ENCODE assay signal across 7 cellular contexts in genomic region chr1:202967684-202968281, GRCh38. TPM values are rescaled to one million over a fixed set of nuclear protein-coding genes. Genes with fewer than 3 reads are reported as not detected.
A peak's percentile ranks its signal among the peaks of the same experiment; 100 is the strongest.
DNase-seq lines count a peak whose midpoint lies in the region; ATAC-seq, FAIRE-seq and TF ChIP-seq lines count a peak whose summit lies in the region.

No MANE protein-coding gene starts in this region.

- in situ Hi-C loops in HAP-1 (cut with MboI; ENCODE audit: low sequenced_read_pairs), result no loop called here
- in situ Hi-C loops in HepG2 (cut with HindIII; ENCODE audit: extremely low pct_ligation_motif_present, low pct_unique_long_range_greater_than_20kb), result no loop called here

- no peaks in the 10 kb centered on the region for H3K9me3 ChIP-seq in HAP-1
- no peaks in the 10 kb centered on the region for H3K9me3 ChIP-seq in HepG2 (ENCODE audit: low read length)

- TF ChIP-seq CTCF in GM10248 (IDR thresholded peaks at IDR 0.05; ENCODE audit: control extremely low read depth, extremely low read depth, low read depth, missing control alignments) (no peak), cardiac fibroblast (IDR thresholded peaks at IDR 0.05; ENCODE audit: low read depth, low read length) (no peak), HepG2 (CRISPR knock-in tag; IDR thresholded peaks at IDR 0.05) (no peak)

- peak; percentile 25 for DNase-seq in GM10248 (ENCODE audit: extremely low spot score)
- no peak for DNase-seq in HAP-1 (ENCODE audit: low spot score in 2 of 2)
- peak; percentile 18 for DNase-seq in NOMO-1 treated with dmso at 0.1 percent for 144 hours (lab: John Stamatoyannopoulos, UW; ENCODE audit: unreplicated experiment)
- DNase-seq in cardiac fibroblast (ENCODE audit: low read depth in 2 of 2), result no peak
- no peak for DNase-seq in HepG2 (ENCODE audit: low spot score)
- DNase-seq in superior temporal gyrus (ENCODE audit: extremely low spot score), result peak; percentile 33

- POLR2A ChIA-PET in GM10248 (lab: Yijun Ruan, JAX) (no interaction called here), HepG2 (lab: Yijun Ruan, JAX) (interaction anchor here (1.0 to 1.9 kb wide), 4 partner anchors 39 to 160 kb away, joined by 4 to 11 read pairs (median 4); partner anchors contain the start of genes KDM5B, KLHL12 and TMEM183A)

- peak overlapping the region; percentile 87 for H2AFZ ChIP-seq in HepG2 (ENCODE audit: low read length)

- CTCF ChIA-PET in GM10248 (lab: Yijun Ruan, JAX), result interaction anchor here (0.7 to 2.7 kb wide), 17 partner anchors 8 to 217 kb away, joined by 3 to 19 read pairs (median 4); partner anchors contain the start of gene TMEM183A
- CTCF ChIA-PET in HepG2 (lab: Yijun Ruan, JAX; ENCODE audit: low intra/inter-chr PET ratio, low total read pairs), result no interaction called here

- no peaks in the 10 kb centered on the region for H4K20me1 ChIP-seq in HepG2 (ENCODE audit: insufficient read depth, low read length)

- no peaks in the 10 kb centered on the region for H3K79me2 ChIP-seq in HepG2 (ENCODE audit: insufficient read depth, low read length)

- H3K4me3 ChIP-seq in HAP-1 (peak overlapping the region; percentile 87), cardiac fibroblast (replicated peaks in 1 of 2; ENCODE audit: low read depth in 2 of 2, low read length in 2 of 2) (peak overlapping the region; percentile 54 to 55), HepG2 (replicated peaks in 1 of 3; ENCODE audit: insufficient read depth in 1 of 3, low read depth in 2 of 3, low read length in 3 of 3) (peak overlapping the region; percentile 65 to 93 (median 78))

- WGBS in HepG2 (ENCODE audit: low lambda C conversion rate), result under 1% methylated on average over 21 of the region's 21 CpGs

- no peak for TF ChIP-seq POLR2A in HepG2 (IDR thresholded peaks at IDR 0.05; ENCODE audit: insufficient read depth in 1 of 2, low read depth in 2 of 2, low read length in 2 of 2)

- H3K4me1 ChIP-seq in HAP-1, result peaks cover 10% of the 10 kb centered on the region
- peaks cover 25% of the 10 kb centered on the region for H3K4me1 ChIP-seq in HepG2 (ENCODE audit: insufficient read depth, low read length)

- H3K27ac ChIP-seq in HepG2 (ENCODE audit: extremely low read length, insufficient read depth, low read length), result peak overlapping the region; percentile 29

- intact Hi-C loops in HepG2 (cut with micrococcal nuclease; ENCODE audit: unreplicated experiment), result loop anchor here (2.0 kb wide), 1 partner anchor 41 kb away; the partner anchor contains the start of gene KLHL12

- no TSS peak for BruUV-seq in HepG2 (replicated peaks; lab: Mats Ljungman, UMichigan)

- TF ChIP-seq EP300 in HepG2 (IDR thresholded peaks at IDR 0.05; ENCODE audit: low read depth in 2 of 2, low read length in 2 of 2), result no peak
- no peak for TF ChIP-seq EP300 in HepG2 (CRISPR knock-in tag; IDR thresholded peaks at IDR 0.05; ENCODE audit: borderline replicate concordance)

- H3K4me2 ChIP-seq in HepG2 (ENCODE audit: low read depth, low read length), result peak overlapping the region; percentile 96

- H3K36me3 ChIP-seq in HAP-1 (replicated peaks) (peaks cover 3% of the 10 kb centered on the region), HepG2 (replicated peaks in 1 of 2; ENCODE audit: control insufficient read depth in 1 of 2, insufficient read depth in 2 of 2, low read length in 2 of 2) (0 out of 5 replicates have a peak, but pooled peaks cover 0 to 1% of the 10 kb centered on the region in 2 experiments)

- ATAC-seq in HepG2 (peak; percentile 70), GM18868 (IDR thresholded peaks at IDR 0.05; ENCODE audit: unreplicated experiment) (no peak)

- peak overlapping the region; percentile 57; the same call in 1 of the 2 replicates for H3K9ac ChIP-seq in HepG2 (ENCODE audit: insufficient read depth, low read depth, low read length)

- FAIRE-seq in HepG2 (lab: Jason Lieb, UNC), result peak; percentile 64

- H3K27me3 ChIP-seq in HAP-1 (ENCODE audit: low read depth), result peaks cover 11% of the 10 kb centered on the region
- H3K27me3 ChIP-seq in HepG2 (ENCODE audit: control insufficient read depth in 1 of 2, insufficient read depth in 2 of 2, low read length in 2 of 2), result 0 out of 5 replicates have a peak, but pooled peaks cover 0 to 6% of the 10 kb centered on the region in 2 experiments

- no peak for TF ChIP-seq RAD21 in HepG2 (CRISPR knock-in tag; IDR thresholded peaks at IDR 0.05)

RNA-seq across cellular contexts. Expression of gene CYB5R1, which starts 0.7 kb away (rescaled TPM):
- 7.9 and 18.9 TPM in 2 replicates for total RNA-seq in HepG2 (2016; rRNA removed; fragmentation: Illumina TruSeq; extraction: Trizol)
- total RNA-seq in HepG2 (2016; cell fraction: cytosol; rRNA removed; fragmentation: Illumina TruSeq; extraction: Trizol; ENCODE audit: low read depth), result 5.7 and 6.4 TPM in 2 replicates
- 7.2 and 19.9 TPM in 2 replicates for total RNA-seq in HepG2 (2016; cell fraction: insoluble cytoplasmic fraction; rRNA removed; fragmentation: Illumina TruSeq; extraction: Trizol)
- 6.6 and 8.2 TPM in 2 replicates for total RNA-seq in HepG2 (2016; cell fraction: membrane; rRNA removed; fragmentation: Illumina TruSeq; extraction: Trizol)
- 19.1 and 22.2 TPM in 2 replicates for total RNA-seq in HepG2 (2016; cell fraction: nucleus; rRNA removed; fragmentation: Illumina TruSeq; extraction: Trizol)
- polyA plus RNA-seq in HepG2 (2011; rRNA removed), result 18.7 and 21.4 TPM in 2 replicates
- 16.6 and 18.4 TPM in 2 replicates for polyA plus RNA-seq in HepG2 (2011; cell fraction: cytosol; rRNA removed)
- polyA plus RNA-seq in HepG2 (2011; cell fraction: nucleus; rRNA removed), result 25.5 and 32.4 TPM in 2 replicates
- 19.2 and 20.3 TPM in 2 replicates for polyA plus RNA-seq in HepG2 (2012)
- 4.6 and 5.2 TPM in 2 replicates for polyA plus RNA-seq in HepG2 (2016; cell fraction: cytosol; fragmentation: Illumina TruSeq; extraction: Trizol; ENCODE audit: low read depth)
- polyA plus RNA-seq in HepG2 (2016; cell fraction: insoluble cytoplasmic fraction; fragmentation: Illumina TruSeq; extraction: Trizol; ENCODE audit: low read depth), result 7.2 and 8.0 TPM in 2 replicates
- polyA plus RNA-seq in HepG2 (2016; cell fraction: membrane; fragmentation: Illumina TruSeq; extraction: Trizol; ENCODE audit: low read depth), result 5.6 and 6.0 TPM in 2 replicates
- polyA plus RNA-seq in HepG2 (2016; cell fraction: nucleus; fragmentation: Illumina TruSeq; extraction: Trizol; ENCODE audit: insufficient read depth, low read depth), result 28.5 and 33.9 TPM in 2 replicates
- polyA minus RNA-seq in HepG2 (2011; rRNA and poly(A)+ RNA removed; ENCODE audit: low replicate concordance), result 28.9 and 38.2 TPM in 2 replicates
- polyA minus RNA-seq in HepG2 (2011; cell fraction: cytosol; rRNA and poly(A)+ RNA removed), result 6.5 and 12.1 TPM in 2 replicates
- 21.4 and 21.9 TPM in 2 replicates for polyA minus RNA-seq in HepG2 (2011; cell fraction: nucleus; rRNA and poly(A)+ RNA removed)

RNA-seq across cellular contexts. Expression of gene ADIPOR1, which starts 9.7 kb away (rescaled TPM):
- total RNA-seq in HepG2 (2016; rRNA removed; fragmentation: Illumina TruSeq; extraction: Trizol), result 55.7 and 60.0 TPM in 2 replicates
- 116 and 119 TPM in 2 replicates for total RNA-seq in HepG2 (2016; cell fraction: cytosol; rRNA removed; fragmentation: Illumina TruSeq; extraction: Trizol; ENCODE audit: low read depth)
- total RNA-seq in HepG2 (2016; cell fraction: insoluble cytoplasmic fraction; rRNA removed; fragmentation: Illumina TruSeq; extraction: Trizol), result 55.1 and 57.7 TPM in 2 replicates
- total RNA-seq in HepG2 (2016; cell fraction: membrane; rRNA removed; fragmentation: Illumina TruSeq; extraction: Trizol), result 200 TPM in 2 replicates
- total RNA-seq in HepG2 (2016; cell fraction: nucleus; rRNA removed; fragmentation: Illumina TruSeq; extraction: Trizol), result 26.3 and 33.3 TPM in 2 replicates
- 124 and 141 TPM in 2 replicates for polyA plus RNA-seq in HepG2 (2011; rRNA removed)
- polyA plus RNA-seq in HepG2 (2011; cell fraction: cytosol; rRNA removed), result 127 and 156 TPM in 2 replicates
- polyA plus RNA-seq in HepG2 (2011; cell fraction: nucleus; rRNA removed), result 50.3 and 53.5 TPM in 2 replicates
- 65.7 and 73.9 TPM in 2 replicates for polyA plus RNA-seq in HepG2 (2012)
- polyA plus RNA-seq in HepG2 (2016; cell fraction: cytosol; fragmentation: Illumina TruSeq; extraction: Trizol; ENCODE audit: low read depth), result 178 and 186 TPM in 2 replicates
- polyA plus RNA-seq in HepG2 (2016; cell fraction: insoluble cytoplasmic fraction; fragmentation: Illumina TruSeq; extraction: Trizol; ENCODE audit: low read depth), result 75.5 and 80.9 TPM in 2 replicates
- 224 and 225 TPM in 2 replicates for polyA plus RNA-seq in HepG2 (2016; cell fraction: membrane; fragmentation: Illumina TruSeq; extraction: Trizol; ENCODE audit: low read depth)
- 58.1 and 58.4 TPM in 2 replicates for polyA plus RNA-seq in HepG2 (2016; cell fraction: nucleus; fragmentation: Illumina TruSeq; extraction: Trizol; ENCODE audit: insufficient read depth, low read depth)
- polyA minus RNA-seq in HepG2 (2011; rRNA and poly(A)+ RNA removed; ENCODE audit: low replicate concordance), result 194 and 401 TPM in 2 replicates
- polyA minus RNA-seq in HepG2 (2011; cell fraction: cytosol; rRNA and poly(A)+ RNA removed), result 65.3 and 71.4 TPM in 2 replicates
- 39.9 and 41.4 TPM in 2 replicates for polyA minus RNA-seq in HepG2 (2011; cell fraction: nucleus; rRNA and poly(A)+ RNA removed)

RNA-seq across cellular contexts. Expression of gene TMEM183A, which starts 39.4 kb away (rescaled TPM):
- total RNA-seq in HepG2 (2016; rRNA removed; fragmentation: Illumina TruSeq; extraction: Trizol), result 82.0 and 85.4 TPM in 2 replicates
- total RNA-seq in HepG2 (2016; cell fraction: cytosol; rRNA removed; fragmentation: Illumina TruSeq; extraction: Trizol; ENCODE audit: low read depth), result 117 and 147 TPM in 2 replicates
- 82.0 and 82.7 TPM in 2 replicates for total RNA-seq in HepG2 (2016; cell fraction: insoluble cytoplasmic fraction; rRNA removed; fragmentation: Illumina TruSeq; extraction: Trizol)
- total RNA-seq in HepG2 (2016; cell fraction: membrane; rRNA removed; fragmentation: Illumina TruSeq; extraction: Trizol), result 214 and 215 TPM in 2 replicates
- 59.5 and 61.7 TPM in 2 replicates for total RNA-seq in HepG2 (2016; cell fraction: nucleus; rRNA removed; fragmentation: Illumina TruSeq; extraction: Trizol)
- polyA plus RNA-seq in HepG2 (2011; rRNA removed), result 56.2 and 59.7 TPM in 2 replicates
- 65.4 and 69.6 TPM in 2 replicates for polyA plus RNA-seq in HepG2 (2011; cell fraction: cytosol; rRNA removed)
- polyA plus RNA-seq in HepG2 (2011; cell fraction: nucleus; rRNA removed), result 86.6 and 92.4 TPM in 2 replicates
- 28.1 and 30.6 TPM in 2 replicates for polyA plus RNA-seq in HepG2 (2012)
- polyA plus RNA-seq in HepG2 (2016; cell fraction: cytosol; fragmentation: Illumina TruSeq; extraction: Trizol; ENCODE audit: low read depth), result 140 and 156 TPM in 2 replicates
- polyA plus RNA-seq in HepG2 (2016; cell fraction: insoluble cytoplasmic fraction; fragmentation: Illumina TruSeq; extraction: Trizol; ENCODE audit: low read depth), result 69.4 and 76.0 TPM in 2 replicates
- polyA plus RNA-seq in HepG2 (2016; cell fraction: membrane; fragmentation: Illumina TruSeq; extraction: Trizol; ENCODE audit: low read depth), result 186 and 191 TPM in 2 replicates
- 82.0 and 83.2 TPM in 2 replicates for polyA plus RNA-seq in HepG2 (2016; cell fraction: nucleus; fragmentation: Illumina TruSeq; extraction: Trizol; ENCODE audit: insufficient read depth, low read depth)
- polyA minus RNA-seq in HepG2 (2011; rRNA and poly(A)+ RNA removed; ENCODE audit: low replicate concordance), result 142 and 277 TPM in 2 replicates
- 22.9 and 28.1 TPM in 2 replicates for polyA minus RNA-seq in HepG2 (2011; cell fraction: cytosol; rRNA and poly(A)+ RNA removed)
- 96.7 and 106 TPM in 2 replicates for polyA minus RNA-seq in HepG2 (2011; cell fraction: nucleus; rRNA and poly(A)+ RNA removed)

RNA-seq across cellular contexts. Expression of gene KLHL12, which starts 40.7 kb away (rescaled TPM):
- total RNA-seq in HepG2 (2016; rRNA removed; fragmentation: Illumina TruSeq; extraction: Trizol), result 25.2 and 34.2 TPM in 2 replicates
- 7.3 and 7.9 TPM in 2 replicates for total RNA-seq in HepG2 (2016; cell fraction: cytosol; rRNA removed; fragmentation: Illumina TruSeq; extraction: Trizol; ENCODE audit: low read depth)
- total RNA-seq in HepG2 (2016; cell fraction: insoluble cytoplasmic fraction; rRNA removed; fragmentation: Illumina TruSeq; extraction: Trizol), result 26.4 and 33.3 TPM in 2 replicates
- total RNA-seq in HepG2 (2016; cell fraction: membrane; rRNA removed; fragmentation: Illumina TruSeq; extraction: Trizol), result 21.4 and 23.3 TPM in 2 replicates
- total RNA-seq in HepG2 (2016; cell fraction: nucleus; rRNA removed; fragmentation: Illumina TruSeq; extraction: Trizol), result 17.6 and 18.9 TPM in 2 replicates
- polyA plus RNA-seq in HepG2 (2011; rRNA removed), result 18.4 and 19.2 TPM in 2 replicates
- polyA plus RNA-seq in HepG2 (2011; cell fraction: cytosol; rRNA removed), result 10.6 and 14.8 TPM in 2 replicates
- 15.6 and 19.5 TPM in 2 replicates for polyA plus RNA-seq in HepG2 (2011; cell fraction: nucleus; rRNA removed)
- 11.2 and 13.3 TPM in 2 replicates for polyA plus RNA-seq in HepG2 (2012)
- 6.3 and 7.2 TPM in 2 replicates for polyA plus RNA-seq in HepG2 (2016; cell fraction: cytosol; fragmentation: Illumina TruSeq; extraction: Trizol; ENCODE audit: low read depth)
- 24.9 and 26.5 TPM in 2 replicates for polyA plus RNA-seq in HepG2 (2016; cell fraction: insoluble cytoplasmic fraction; fragmentation: Illumina TruSeq; extraction: Trizol; ENCODE audit: low read depth)
- polyA plus RNA-seq in HepG2 (2016; cell fraction: membrane; fragmentation: Illumina TruSeq; extraction: Trizol; ENCODE audit: low read depth), result 13.6 and 14.2 TPM in 2 replicates
- polyA plus RNA-seq in HepG2 (2016; cell fraction: nucleus; fragmentation: Illumina TruSeq; extraction: Trizol; ENCODE audit: insufficient read depth, low read depth), result 23.9 and 24.7 TPM in 2 replicates
- polyA minus RNA-seq in HepG2 (2011; rRNA and poly(A)+ RNA removed; ENCODE audit: low replicate concordance), result 20.4 and 27.5 TPM in 2 replicates
- polyA minus RNA-seq in HepG2 (2011; cell fraction: cytosol; rRNA and poly(A)+ RNA removed), result 10.0 and 11.4 TPM in 2 replicates
- 17.6 and 26.7 TPM in 2 replicates for polyA minus RNA-seq in HepG2 (2011; cell fraction: nucleus; rRNA and poly(A)+ RNA removed)

RNA-seq across cellular contexts. Expression of gene PPFIA4, which starts 58.5 kb away (rescaled TPM):
- total RNA-seq in HepG2 (2016; rRNA removed; fragmentation: Illumina TruSeq; extraction: Trizol), result not detected in 2 replicates
- total RNA-seq in HepG2 (2016; cell fraction: cytosol; rRNA removed; fragmentation: Illumina TruSeq; extraction: Trizol; ENCODE audit: low read depth), result not detected in 2 replicates
- total RNA-seq in HepG2 (2016; cell fraction: insoluble cytoplasmic fraction; rRNA removed; fragmentation: Illumina TruSeq; extraction: Trizol), result 0.15 TPM in 1 of 2 replicates, not detected in the other
- not detected in 2 replicates for total RNA-seq in HepG2 (2016; cell fraction: membrane; rRNA removed; fragmentation: Illumina TruSeq; extraction: Trizol)
- 0.12 TPM in 1 of 2 replicates, not detected in the other for total RNA-seq in HepG2 (2016; cell fraction: nucleus; rRNA removed; fragmentation: Illumina TruSeq; extraction: Trizol)
- polyA plus RNA-seq in HepG2 (2011; rRNA removed), result 5.4 and 6.4 TPM in 2 replicates
- 0.67 and 1.6 TPM in 2 replicates for polyA plus RNA-seq in HepG2 (2011; cell fraction: cytosol; rRNA removed)
- polyA plus RNA-seq in HepG2 (2011; cell fraction: nucleus; rRNA removed), result 76.9 and 115 TPM in 2 replicates
- polyA plus RNA-seq in HepG2 (2012), result 3.1 and 4.4 TPM in 2 replicates
- not detected in 2 replicates for polyA plus RNA-seq in HepG2 (2016; cell fraction: cytosol; fragmentation: Illumina TruSeq; extraction: Trizol; ENCODE audit: low read depth)
- polyA plus RNA-seq in HepG2 (2016; cell fraction: insoluble cytoplasmic fraction; fragmentation: Illumina TruSeq; extraction: Trizol; ENCODE audit: low read depth), result not detected in 2 replicates
- polyA plus RNA-seq in HepG2 (2016; cell fraction: membrane; fragmentation: Illumina TruSeq; extraction: Trizol; ENCODE audit: low read depth), result not detected in 2 replicates
- 0.07 and 0.44 TPM in 2 replicates for polyA plus RNA-seq in HepG2 (2016; cell fraction: nucleus; fragmentation: Illumina TruSeq; extraction: Trizol; ENCODE audit: insufficient read depth, low read depth)
- polyA minus RNA-seq in HepG2 (2011; rRNA and poly(A)+ RNA removed; ENCODE audit: low replicate concordance), result 0.72 and 10.8 TPM in 2 replicates
- polyA minus RNA-seq in HepG2 (2011; cell fraction: cytosol; rRNA and poly(A)+ RNA removed), result 0.49 and 0.62 TPM in 2 replicates
- polyA minus RNA-seq in HepG2 (2011; cell fraction: nucleus; rRNA and poly(A)+ RNA removed), result 19.8 and 25.9 TPM in 2 replicates

Comparison
In these comparisons a context has a peak if more than half of its experiments do, and no peak if none do; other contexts are left out.
1. DNase-seq: peak in GM10248 (single experiment), NOMO-1 treated with dmso at 0.1 percent for 144 hours (single experiment) and superior temporal gyrus (single experiment); none in HAP-1 (0 of 2), cardiac fibroblast (0 of 2) and HepG2 (single experiment).
2. Peak in every context shown above with its lines, with median percentiles within 50 percentile points of each other: H3K4me3 ChIP-seq.